ENCODE assay signal across 25 cellular contexts in genomic region chr15:58292761-58293175, GRCh38.
DNase-seq lines count a peak whose midpoint lies in the region; ATAC-seq and TF ChIP-seq lines count a peak whose summit lies in the region.
"Had no signal": no experiment of that assay in that cellular context is flagged by ENCODE, and none has a peak within 500 bp of the region (broad histone marks: within the 10 kb centered on the region; RNA-seq: fewer than 3 reads in every experiment).

No MANE protein-coding gene starts in this region.

- no peak overlapping the region for H2BK120ac ChIP-seq in neuronal stem cell (ENCODE audit: low read depth, low read length)

- H3K4me3 ChIP-seq in neuronal stem cell (ENCODE audit: low read length in 2 of 2) = no peak overlapping the region
- H3K4me3 ChIP-seq: coronary artery, spleen, upper lobe of left lung had no signal

- no peak overlapping the region for H2BK5ac ChIP-seq in neuronal stem cell (ENCODE audit: low read length)

- peak; percentile 55 for ATAC-seq in activated T-helper 17 cell treated with anti-CD3 and anti-CD28 coated beads, Interleukin-2, amount 50 U/mL, for 72 hours (replicated peaks)
- no peak for ATAC-seq in SK-N-SH treated with all-trans-retinoic acid at 6 μM for 48 hours
- ATAC-seq: left cardiac atrium had no signal

- no peaks in the 10 kb centered on the region for H3K4me1 Mint-ChIP-seq in HFFc6 (ENCODE audit: low read depth)
- peaks cover 8% of the 10 kb centered on the region for H3K4me1 Mint-ChIP-seq in activated T-helper 17 cell treated with anti-CD3 and anti-CD28 coated beads, Interleukin-2, amount 50 U/mL, for 72 hours
- H3K4me1 Mint-ChIP-seq: naive B cell had no signal

- H3K4me3 Mint-ChIP-seq in HFFc6 = no peak overlapping the region
- H3K4me3 Mint-ChIP-seq in activated T-helper 17 cell treated with anti-CD3 and anti-CD28 coated beads, Interleukin-2, amount 50 U/mL, for 72 hours = no peak overlapping the region
- H3K4me3 Mint-ChIP-seq: activated CD4-positive, alpha-beta T cell treated with anti-CD3 and anti-CD28 coated beads, Interleukin-2, amount 10 ng/mL, durations not matched to agents 7 days and 5 days; activated naive CD4-positive, alpha-beta T cell treated with anti-CD3 and anti-CD28 coated beads, Interleukin-2, amount 50 U/mL, for 24 hours; CD8-positive, alpha-beta memory T cell; H9; naive B cell had no signal

- peak; percentile 22 for DNase-seq in activated CD4-positive, alpha-beta T cell treated with anti-CD3 and anti-CD28 coated beads for 48 hours
- DNase-seq in activated CD4-positive, alpha-beta T cell treated with anti-CD3 and anti-CD28 coated beads, Interleukin-2, amount 50 U/mL, for 1 hour = no peak
- DNase-seq in HFFc6 (peak; percentile 13), iris pigment epithelial cell (ENCODE audit: low read depth) (peak; percentile 78), neuronal stem cell (ENCODE audit: low spot score) (no peak), NCI-H1417 (lab: John Stamatoyannopoulos, UW) (no peak)
- DNase-seq: 8988T; activated CD4-positive, alpha-beta T cell treated with anti-CD3 and anti-CD28 coated beads, Interleukin-2, amount 10 ng/mL, durations not matched to agents 7 days and 5 days; activated T-cell treated with anti-CD3 and anti-CD28 coated beads for 4 hours; CD8-positive, alpha-beta memory T cell; DMS53; glutamatergic neuron; H9; left cardiac atrium; naive B cell; NCI-H187 treated with DMSO at 0.1 percent for 48 hours; NCI-H526 treated with DMSO at 0.1 percent for 48 hours; occipital lobe; OCI-M1; spleen; upper lobe of left lung had no signal

- no peak overlapping the region for H2AFZ ChIP-seq in neuronal stem cell (ENCODE audit: low read length)

- no peaks in the 10 kb centered on the region for H3K36me3 Mint-ChIP-seq in HFFc6 (ENCODE audit: low read depth)
- no peaks in the 10 kb centered on the region for H3K36me3 Mint-ChIP-seq in activated T-helper 17 cell treated with anti-CD3 and anti-CD28 coated beads, Interleukin-2, amount 50 U/mL, for 72 hours (ENCODE audit: low read depth)
- H3K36me3 Mint-ChIP-seq: naive B cell had no signal

- peaks cover 32% of the 10 kb centered on the region for H3K27me3 Mint-ChIP-seq in HFFc6 (ENCODE audit: insufficient read depth)
- H3K27me3 Mint-ChIP-seq in activated T-helper 17 cell treated with anti-CD3 and anti-CD28 coated beads, Interleukin-2, amount 50 U/mL, for 72 hours = no peaks in the 10 kb centered on the region
- H3K27me3 Mint-ChIP-seq: activated naive CD4-positive, alpha-beta T cell treated with anti-CD3 and anti-CD28 coated beads, Interleukin-2, amount 50 U/mL, for 24 hours had no signal

- H4K8ac ChIP-seq in neuronal stem cell (ENCODE audit: low read depth, low read length) = no peak overlapping the region

- no peaks in the 10 kb centered on the region for H3K27me3 ChIP-seq in neuronal stem cell (ENCODE audit: control insufficient read depth in 3 of 3, insufficient read depth in 3 of 3, low read depth in 1 of 3, low read length in 3 of 3)
- H3K27me3 ChIP-seq: spleen, upper lobe of left lung had no signal

- no peak overlapping the region for H3K4ac ChIP-seq in neuronal stem cell (ENCODE audit: low read length)

- H2BK15ac ChIP-seq in neuronal stem cell (ENCODE audit: low read length) = no peak overlapping the region

- WGBS in neuronal stem cell (ENCODE audit: extremely low coverage in 2 of 2, insufficient read length in 2 of 2, insufficient replicate concordance in 1 of 2), 2 donors = no CpG with 5 or more reads among the region's 3 CpGs

- peaks cover 12% of the 10 kb centered on the region for H3K9me3 Mint-ChIP-seq in HFFc6
- H3K9me3 Mint-ChIP-seq in activated T-helper 17 cell treated with anti-CD3 and anti-CD28 coated beads, Interleukin-2, amount 50 U/mL, for 72 hours = peaks cover 3% of the 10 kb centered on the region

- peaks cover 0 to 6% of the 10 kb centered on the region in 2 donors for H3K4me1 ChIP-seq in neuronal stem cell (ENCODE audit: control insufficient read depth in 2 of 2, insufficient read depth in 1 of 2, low read depth in 1 of 2, low read length in 2 of 2)
- H3K4me1 ChIP-seq: spleen, upper lobe of left lung had no signal

- H3K27ac Mint-ChIP-seq in HFFc6 = no peak overlapping the region
- H3K27ac Mint-ChIP-seq in activated T-helper 17 cell treated with anti-CD3 and anti-CD28 coated beads, Interleukin-2, amount 50 U/mL, for 72 hours = no peak overlapping the region
- H3K27ac Mint-ChIP-seq: activated CD4-positive, alpha-beta T cell treated with anti-CD3 and anti-CD28 coated beads, Interleukin-2, amount 10 ng/mL, durations not matched to agents 7 days and 5 days; activated naive CD4-positive, alpha-beta T cell treated with anti-CD3 and anti-CD28 coated beads, Interleukin-2, amount 50 U/mL, for 24 hours; CD8-positive, alpha-beta memory T cell; H9; naive B cell had no signal

- no peak overlapping the region for H3K14ac ChIP-seq in neuronal stem cell (ENCODE audit: low read length)

- no peak overlapping the region for H3K9ac ChIP-seq in neuronal stem cell (ENCODE audit: low read depth, low read length, poor library complexity)

- no peak overlapping the region for H2AK5ac ChIP-seq in neuronal stem cell (ENCODE audit: low read depth, low read length)

- H2BK12ac ChIP-seq in neuronal stem cell (ENCODE audit: low read length) = no peak overlapping the region

- H3K23ac ChIP-seq in neuronal stem cell (ENCODE audit: low read depth, low read length, poor library complexity) = no peak overlapping the region

- no peak overlapping the region for H4K91ac ChIP-seq in neuronal stem cell (ENCODE audit: low read depth, low read length, poor library complexity)

- H3K36me3 ChIP-seq in neuronal stem cell (replicated peaks in 1 of 2; ENCODE audit: control insufficient read depth in 2 of 2, insufficient read depth in 2 of 2, low read length in 2 of 2) = no peaks in the 10 kb centered on the region
- H3K36me3 ChIP-seq: spleen, upper lobe of left lung had no signal

- H3K79me1 ChIP-seq in neuronal stem cell (ENCODE audit: low read depth, low read length) = no peaks in the 10 kb centered on the region

- TF ChIP-seq CTCF in HFFc6 (IDR thresholded peaks at IDR 0.05) = no peak

- H3K18ac ChIP-seq in neuronal stem cell (ENCODE audit: low read length) = no peak overlapping the region

- no peak overlapping the region for H3K4me2 ChIP-seq in neuronal stem cell (ENCODE audit: insufficient read depth, low read length, poor library complexity, severe bottlenecking)

- H3K27ac ChIP-seq in neuronal stem cell (replicated peaks; ENCODE audit: low read length) = no peak overlapping the region
- H3K27ac ChIP-seq: coronary artery, spleen, upper lobe of left lung had no signal

- H3K9me3 ChIP-seq in neuronal stem cell (replicated peaks in 1 of 2; ENCODE audit: control insufficient read depth in 2 of 2, insufficient read depth in 1 of 2, low read depth in 1 of 2, low read length in 2 of 2) = peaks cover 3 to 15% of the 10 kb centered on the region in 2 donors

TF ChIP-seq in SK-N-SH treated with all-trans-retinoic acid at 6 μM for 48 hours, 23 proteins besides CTCF, POLR2A, EP300 and RAD21:
- no peak for TF ChIP-seq GLIS3 (CRISPR knock-in tag; IDR thresholded peaks at IDR 0.05)
- no peak for TF ChIP-seq ESRRG (CRISPR knock-in tag; IDR thresholded peaks at IDR 0.05)
- TF ChIP-seq ZFP3 (CRISPR knock-in tag; IDR thresholded peaks at IDR 0.05) = no peak
- TF ChIP-seq CREB5 (CRISPR knock-in tag; IDR thresholded peaks at IDR 0.05; ENCODE audit: low read depth) = no peak
- TF ChIP-seq SNAI2 (CRISPR knock-in tag; IDR thresholded peaks at IDR 0.05) = no peak
- TF ChIP-seq, protein P1, sequence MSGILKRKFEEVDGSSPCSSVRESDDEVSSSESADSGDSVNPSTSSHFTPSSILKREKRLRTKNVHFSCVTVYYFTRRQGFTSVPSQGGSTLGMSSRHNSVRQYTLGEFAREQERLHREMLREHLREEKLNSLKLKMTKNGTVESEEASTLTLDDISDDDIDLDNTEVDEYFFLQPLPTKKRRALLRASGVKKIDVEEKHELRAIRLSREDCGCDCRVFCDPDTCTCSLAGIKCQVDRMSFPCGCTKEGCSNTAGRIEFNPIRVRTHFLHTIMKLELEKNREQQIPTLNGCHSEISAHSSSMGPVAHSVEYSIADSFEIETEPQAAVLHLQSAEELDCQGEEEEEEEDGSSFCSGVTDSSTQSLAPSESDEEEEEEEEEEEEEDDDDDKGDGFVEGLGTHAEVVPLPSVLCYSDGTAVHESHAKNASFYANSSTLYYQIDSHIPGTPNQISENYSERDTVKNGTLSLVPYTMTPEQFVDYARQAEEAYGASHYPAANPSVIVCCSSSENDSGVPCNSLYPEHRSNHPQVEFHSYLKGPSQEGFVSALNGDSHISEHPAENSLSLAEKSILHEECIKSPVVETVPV (CRISPR knock-in tag; IDR thresholded peaks at IDR 0.05) = no peak
- TF ChIP-seq TCF4 (CRISPR knock-in tag; IDR thresholded peaks at IDR 0.05; ENCODE audit: borderline replicate concordance) = no peak
- TF ChIP-seq ZFP30 (CRISPR knock-in tag; IDR thresholded peaks at IDR 0.05) = no peak
- TF ChIP-seq RARB (CRISPR knock-in tag; IDR thresholded peaks at IDR 0.05) = no peak
- TF ChIP-seq BACH2 (CRISPR knock-in tag; IDR thresholded peaks at IDR 0.05; ENCODE audit: borderline replicate concordance) = no peak
- no peak for TF ChIP-seq TOX (CRISPR knock-in tag; IDR thresholded peaks at IDR 0.05; ENCODE audit: borderline replicate concordance)
- TF ChIP-seq OSR1 (CRISPR knock-in tag; IDR thresholded peaks at IDR 0.05) = no peak
TF ChIP-seq in SK-N-SH treated with all-trans-retinoic acid at 6 μM for 48 hours: peak in this region for 0.

Comparison
In these comparisons a context has a peak if more than half of its experiments do, and no peak if none do; other contexts are left out.
1. DNase-seq: peak in activated CD4-positive, alpha-beta T cell treated with anti-CD3 and anti-CD28 coated beads for 48 hours (single experiment), HFFc6 (single experiment) and iris pigment epithelial cell (single experiment); none in activated CD4-positive, alpha-beta T cell treated with anti-CD3 and anti-CD28 coated beads, Interleukin-2, amount 50 U/mL, for 1 hour (single experiment), neuronal stem cell (single experiment) and NCI-H1417 (0 of 3).